1 cellular context compared by ENCODE assay signal in the genomic region with DNA sequence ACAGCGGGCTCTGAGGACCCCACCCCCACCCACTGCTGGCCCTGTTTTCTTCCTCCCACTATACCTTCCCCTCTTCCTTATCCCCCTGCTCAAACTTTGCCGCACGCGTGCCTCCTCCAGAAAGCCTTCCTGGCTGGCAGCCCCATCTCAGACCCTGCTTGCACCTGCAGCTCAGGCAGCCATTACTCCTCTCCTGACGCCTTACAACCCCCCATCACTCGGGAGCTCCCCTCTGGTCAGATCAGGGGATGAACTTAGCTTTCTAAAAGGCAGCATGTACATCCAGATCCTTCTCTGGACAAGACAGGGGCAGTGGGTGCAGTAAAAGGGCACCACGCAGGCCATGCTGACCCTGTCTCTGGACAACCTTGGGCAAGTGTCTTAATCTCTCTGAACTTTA.
TF ChIP-seq lines count a peak whose summit lies in the region.

No MANE protein-coding gene starts in this region.

TF ChIP-seq in WTC11, 78 proteins besides CTCF, POLR2A, EP300 and RAD21 (continued from another document):
- TF ChIP-seq CDX4 (CRISPR knock-in tag; IDR thresholded peaks at IDR 0.05; ENCODE audit: borderline replicate concordance): no peak
- no peak for TF ChIP-seq CREB1 (CRISPR knock-in tag; IDR thresholded peaks at IDR 0.05)
- no peak for TF ChIP-seq JUN (CRISPR knock-in tag; IDR thresholded peaks at IDR 0.05)
- no peak for TF ChIP-seq MXD4 (CRISPR knock-in tag; IDR thresholded peaks at IDR 0.05; ENCODE audit: borderline replicate concordance)
- no peak for TF ChIP-seq JAZF1 (CRISPR knock-in tag; IDR thresholded peaks at IDR 0.05)
- no peak for TF ChIP-seq TP53 (CRISPR knock-in tag; IDR thresholded peaks at IDR 0.05)
